Comparison of ENCODE assay signal across 12 cellular contexts in genomic region chr14:90641111-90642010, GRCh38.
A peak's percentile ranks its signal among the peaks of the same experiment; 100 is the strongest.
DNase-seq lines count a peak whose midpoint lies in the region; ATAC-seq and TF ChIP-seq lines count a peak whose summit lies in the region.
"Had no signal": no experiment of that assay in that cellular context is flagged by ENCODE, and none has a peak within 500 bp of the region (broad histone marks: within the 10 kb centered on the region; RNA-seq: fewer than 3 reads in every experiment).

No MANE protein-coding gene starts in this region.

- peaks cover 7% of the 10 kb centered on the region for H3K36me3 ChIP-seq in right atrium auricular region

- peak; percentile 8 for DNase-seq in COLO829 (ENCODE audit: low spot score)
- DNase-seq in right atrium auricular region (ENCODE audit: low spot score) = no peak
- DNase-seq in osteocyte (ENCODE audit: extremely low spot score, unreplicated experiment) = no peak
- no peak for DNase-seq in DMS53 (lab: John Stamatoyannopoulos, UW)
- no peak for DNase-seq in HT-29 (ENCODE audit: low spot score)
- DNase-seq in NCI-H526 treated with DMSO at 0.1 percent for 48 hours (lab: John Stamatoyannopoulos, UW) = no peak
- DNase-seq: ACHN; activated CD4-positive, alpha-beta T cell treated with anti-CD3 and anti-CD28 coated beads for 1 hour; activated T-cell treated with anti-CD3 and anti-CD28 coated beads, Interleukin-2, amount 50 U/mL, for 24 hours had no signal

- H3K27ac ChIP-seq in right atrium auricular region = peak overlapping the region; percentile 49 to 77
- H3K27ac ChIP-seq: HL-60 had no signal

- peaks cover 0 to 43% of the 10 kb centered on the region in 2 donors for H3K4me1 ChIP-seq in right atrium auricular region

- H3K27me3 Mint-ChIP-seq in brain (peaks cover 3% of the 10 kb centered on the region), osteocyte (ENCODE audit: unreplicated experiment) (no peaks in the 10 kb centered on the region)
- H3K27me3 Mint-ChIP-seq: activated T-cell treated with anti-CD3 and anti-CD28 coated beads, Interleukin-2, amount 50 U/mL, for 24 hours had no signal

- H3K4me3 Mint-ChIP-seq in brain (peak overlapping the region; percentile 2 to 74 (median 40)), osteocyte (ENCODE audit: unreplicated experiment) (peak overlapping the region; percentile 18)
- H3K4me3 Mint-ChIP-seq: activated T-cell treated with anti-CD3 and anti-CD28 coated beads, Interleukin-2, amount 50 U/mL, for 24 hours had no signal

- peaks cover 67% of the 10 kb centered on the region for H3K4me1 Mint-ChIP-seq in brain
- peaks cover 46% of the 10 kb centered on the region for H3K4me1 Mint-ChIP-seq in osteocyte (ENCODE audit: unreplicated experiment)

- H3K27me3 ChIP-seq in right atrium auricular region = no peaks in the 10 kb centered on the region

- H3K27ac Mint-ChIP-seq in brain (peak overlapping the region; percentile 77 to 95 (median 94)), osteocyte (ENCODE audit: unreplicated experiment) (peak overlapping the region; percentile 90)
- H3K27ac Mint-ChIP-seq: activated T-cell treated with anti-CD3 and anti-CD28 coated beads, Interleukin-2, amount 50 U/mL, for 24 hours had no signal

- H3K4me3 ChIP-seq in right atrium auricular region = no peak overlapping the region

- peaks cover 59% of the 10 kb centered on the region for H3K36me3 Mint-ChIP-seq in brain
- peaks cover 12% of the 10 kb centered on the region for H3K36me3 Mint-ChIP-seq in osteocyte (ENCODE audit: unreplicated experiment)

- TF ChIP-seq CTCF in brain (conservative IDR thresholded peaks at IDR 0.05) = no peak
- TF ChIP-seq CTCF in right atrium auricular region (IDR thresholded peaks at IDR 0.05) = no peak
- TF ChIP-seq CTCF in osteocyte (IDR thresholded peaks at IDR 0.05) = no peak

- ATAC-seq in HG02981 (IDR thresholded peaks at IDR 0.05; ENCODE audit: unreplicated experiment) = no peak

- H3K9me3 Mint-ChIP-seq in brain (peaks cover 0 to 2% (median under 1%) of the 10 kb centered on the region in 5 experiments), osteocyte (ENCODE audit: unreplicated experiment) (peaks cover 4% of the 10 kb centered on the region)
- H3K9me3 Mint-ChIP-seq: activated T-cell treated with anti-CD3 and anti-CD28 coated beads, Interleukin-2, amount 50 U/mL, for 24 hours had no signal

- no peaks in the 10 kb centered on the region for H3K9me3 ChIP-seq in right atrium auricular region
